ENCODE assay signal across 11 cellular contexts in the genomic region with DNA sequence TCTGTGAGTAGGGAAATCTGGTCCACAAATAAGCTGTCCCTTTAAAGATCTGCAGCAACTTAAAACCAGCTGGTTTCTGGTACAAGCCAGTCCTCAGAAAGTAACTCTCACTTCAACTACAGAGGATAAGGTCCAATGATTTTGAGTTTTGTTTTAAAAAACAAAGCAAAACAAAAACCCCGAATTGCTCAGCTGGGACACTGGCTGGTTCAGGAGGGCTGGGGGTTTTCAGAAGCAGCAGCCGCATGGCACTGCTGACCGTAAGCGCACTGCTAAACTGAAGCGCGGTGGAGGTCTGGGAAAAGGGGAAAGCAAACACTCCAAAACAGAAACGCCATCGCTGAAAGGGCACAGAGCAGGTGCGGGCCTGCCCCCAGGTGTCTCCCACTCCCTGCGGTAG. TPM values are rescaled to one million over a fixed set of nuclear protein-coding genes. Genes with fewer than 3 reads are reported as not detected.
DNase-seq lines count a peak whose midpoint lies in the region; ATAC-seq, FAIRE-seq and TF ChIP-seq lines count a peak whose summit lies in the region.
"Had no signal": no experiment of that assay in that cellular context is flagged by ENCODE, and none has a peak within 500 bp of the region (broad histone marks: within the 10 kb centered on the region; RNA-seq: fewer than 3 reads in every experiment).

No MANE protein-coding gene starts in this region.

- ATAC-seq in GM18517 (IDR thresholded peaks at IDR 0.05; ENCODE audit: unreplicated experiment) (peak; percentile 84), GM21737 (IDR thresholded peaks at IDR 0.05; ENCODE audit: unreplicated experiment) (peak; percentile 78), HG03469 (IDR thresholded peaks at IDR 0.05; ENCODE audit: unreplicated experiment) (peak; percentile 51), HepG2 (no peak)

- H3K4me3 ChIP-seq in esophagus squamous epithelium: no peak overlapping the region
- no peak overlapping the region for H3K4me3 ChIP-seq in HepG2 (replicated peaks in 1 of 3; ENCODE audit: insufficient read depth in 1 of 3, low read depth in 2 of 3, low read length in 3 of 3)
- no peak overlapping the region for H3K4me3 ChIP-seq in GM23248

- no peak for FAIRE-seq in HepG2 (lab: Jason Lieb, UNC)

- TF ChIP-seq CTCF in mesothelial cell of epicardium (IDR thresholded peaks at IDR 0.05; ENCODE audit: unreplicated experiment): no peak
- TF ChIP-seq CTCF in esophagus squamous epithelium (IDR thresholded peaks at IDR 0.05): no peak
- TF ChIP-seq CTCF in HepG2 (CRISPR knock-in tag; IDR thresholded peaks at IDR 0.05): no peak

- no TSS peak for BruUV-seq in HepG2 (replicated peaks; lab: Mats Ljungman, UMichigan)

- peak overlapping the region; percentile 81 for H3K27ac Mint-ChIP-seq in mesothelial cell of epicardium

- no peak overlapping the region for H3K4me3 Mint-ChIP-seq in mesothelial cell of epicardium

- TF ChIP-seq RAD21 in HepG2 (CRISPR knock-in tag; IDR thresholded peaks at IDR 0.05): no peak

- H3K36me3 ChIP-seq in esophagus squamous epithelium (no peaks in the 10 kb centered on the region), HepG2 (replicated peaks in 1 of 2; ENCODE audit: control insufficient read depth in 1 of 2, insufficient read depth in 2 of 2, low read length in 2 of 2) (peaks cover 0 to 3% of the 10 kb centered on the region in 2 experiments; a peak in 1 of 5 replicates), GM23248 (ENCODE audit: low read depth) (no peaks in the 10 kb centered on the region)

- CTCF ChIA-PET in HepG2 (lab: Yijun Ruan, JAX; ENCODE audit: low intra/inter-chr PET ratio, low total read pairs): no interaction called here

- no peak for DNase-seq in mesothelial cell of epicardium (ENCODE audit: low spot score in 2 of 2, unreplicated experiment in 2 of 2)
- no peak for DNase-seq in esophagus squamous epithelium (lab: John Stamatoyannopoulos, UW)
- DNase-seq in HepG2 (ENCODE audit: low spot score): no peak
- DNase-seq in GM23248: no peak
- DNase-seq in NCI-H2196 treated with DMSO at 0.1 percent for 48 hours (lab: John Stamatoyannopoulos, UW; ENCODE audit: unreplicated experiment): no peak
- DNase-seq: central memory CD4-positive, alpha-beta T cell; KG1; stimulated activated naive CD4-positive, alpha-beta T cell treated with Interleukin-2 at 50 U/mL for 16 hours had no signal

- H3F3A ChIP-seq in GM23248 (ENCODE audit: insufficient read depth): peaks cover 7% of the 10 kb centered on the region; the same call in 1 of the 2 replicates

- in situ Hi-C loops in HepG2 (cut with HindIII; ENCODE audit: extremely low pct_ligation_motif_present, low pct_unique_long_range_greater_than_20kb) (no loop called here), GM23248 (cut with MboI) (no loop called here)

- H2AFZ ChIP-seq in HepG2 (ENCODE audit: low read length): no peak overlapping the region
- H2AFZ ChIP-seq in GM23248: no peak overlapping the region

- peaks cover 67% of the 10 kb centered on the region for H3K79me2 ChIP-seq in HepG2 (ENCODE audit: insufficient read depth, low read length)
- H3K79me2 ChIP-seq in GM23248 (ENCODE audit: insufficient read depth): peaks cover 100% of the 10 kb centered on the region

- TF ChIP-seq EP300 in HepG2 (IDR thresholded peaks at IDR 0.05; ENCODE audit: low read depth in 2 of 2, low read length in 2 of 2) (no peak), HepG2 (CRISPR knock-in tag; IDR thresholded peaks at IDR 0.05; ENCODE audit: borderline replicate concordance) (no peak)

- POLR2A ChIA-PET in HepG2 (lab: Yijun Ruan, JAX): no interaction called here

- H4K20me1 ChIP-seq in HepG2 (ENCODE audit: insufficient read depth, low read length) (no peaks in the 10 kb centered on the region), GM23248 (ENCODE audit: insufficient read depth) (peaks cover 4% of the 10 kb centered on the region; the same call in 1 of the 2 replicates)

- H3K9me3 Mint-ChIP-seq in mesothelial cell of epicardium: no peaks in the 10 kb centered on the region

- no peaks in the 10 kb centered on the region for H3K36me3 Mint-ChIP-seq in mesothelial cell of epicardium

- intact Hi-C loops in esophagus squamous epithelium (cut with DNase I) (no loop called here), HepG2 (cut with micrococcal nuclease; ENCODE audit: unreplicated experiment) (no loop called here)

- no peaks in the 10 kb centered on the region for H3K27me3 Mint-ChIP-seq in mesothelial cell of epicardium (ENCODE audit: low read depth)

- no peaks in the 10 kb centered on the region for H3K27me3 ChIP-seq in esophagus squamous epithelium
- H3K27me3 ChIP-seq in HepG2 (ENCODE audit: control insufficient read depth in 1 of 2, insufficient read depth in 2 of 2, low read length in 2 of 2): no peaks in the 10 kb centered on the region
- H3K27me3 ChIP-seq in GM23248 (replicated peaks; ENCODE audit: insufficient read depth): no peaks in the 10 kb centered on the region

- H3K9ac ChIP-seq in HepG2 (ENCODE audit: insufficient read depth, low read depth, low read length) (no peak overlapping the region), GM23248 (no peak overlapping the region)

- H3K4me1 ChIP-seq in esophagus squamous epithelium (peaks cover 0 to 42% (median 7%) of the 10 kb centered on the region in 3 donors), HepG2 (ENCODE audit: insufficient read depth, low read length) (peaks cover 34% of the 10 kb centered on the region), GM23248 (ENCODE audit: insufficient read depth) (peaks cover 11% of the 10 kb centered on the region)

- no peaks in the 10 kb centered on the region for H3K9me2 ChIP-seq in GM23248 (ENCODE audit: insufficient read depth)

- H3K9me3 ChIP-seq in esophagus squamous epithelium (no peaks in the 10 kb centered on the region), HepG2 (ENCODE audit: low read length) (no peaks in the 10 kb centered on the region), GM23248 (ENCODE audit: low read depth) (no peaks in the 10 kb centered on the region)

- peaks cover 38% of the 10 kb centered on the region for H3K4me1 Mint-ChIP-seq in mesothelial cell of epicardium

- peak overlapping the region in 1 of 4 donors; percentile 33 for H3K27ac ChIP-seq in esophagus squamous epithelium
- H3K27ac ChIP-seq in HepG2 (ENCODE audit: extremely low read length, insufficient read depth, low read length): no peak overlapping the region
- H3K27ac ChIP-seq in GM23248: no peak overlapping the region

- TF ChIP-seq POLR2A in esophagus squamous epithelium (IDR thresholded peaks at IDR 0.05) (no peak), HepG2 (IDR thresholded peaks at IDR 0.05; ENCODE audit: insufficient read depth in 1 of 2, low read depth in 2 of 2, low read length in 2 of 2) (no peak)

- H3K4me2 ChIP-seq in HepG2 (ENCODE audit: low read depth, low read length): no peak overlapping the region
- H3K4me2 ChIP-seq in GM23248 (ENCODE audit: unreplicated experiment): no peak overlapping the region

- WGBS in esophagus squamous epithelium, 2 donors: 64 to 79% methylated on average over 10 of the region's 10 CpGs
- WGBS in HepG2 (ENCODE audit: low lambda C conversion rate): 92% methylated on average over 10 of the region's 10 CpGs
- 61 to 65% methylated on average over 10 of the region's 10 CpGs for WGBS in GM23248 (ENCODE audit: low coverage in 1 of 2, low lambda C conversion rate in 2 of 2, missing lambda C conversion rate in 2 of 2), 2 experiments

TF ChIP-seq in HepG2, 621 proteins besides CTCF, POLR2A, EP300 and RAD21 (continues in another document):
- TF ChIP-seq ZNF709 (CRISPR knock-in tag; IDR thresholded peaks at IDR 0.05) (no peak), TBX2 (CRISPR knock-in tag; IDR thresholded peaks at IDR 0.05; ENCODE audit: borderline replicate concordance) (no peak), MYNN (CRISPR knock-in tag; IDR thresholded peaks at IDR 0.05; ENCODE audit: low read depth) (no peak)
- TF ChIP-seq, protein P1, sequence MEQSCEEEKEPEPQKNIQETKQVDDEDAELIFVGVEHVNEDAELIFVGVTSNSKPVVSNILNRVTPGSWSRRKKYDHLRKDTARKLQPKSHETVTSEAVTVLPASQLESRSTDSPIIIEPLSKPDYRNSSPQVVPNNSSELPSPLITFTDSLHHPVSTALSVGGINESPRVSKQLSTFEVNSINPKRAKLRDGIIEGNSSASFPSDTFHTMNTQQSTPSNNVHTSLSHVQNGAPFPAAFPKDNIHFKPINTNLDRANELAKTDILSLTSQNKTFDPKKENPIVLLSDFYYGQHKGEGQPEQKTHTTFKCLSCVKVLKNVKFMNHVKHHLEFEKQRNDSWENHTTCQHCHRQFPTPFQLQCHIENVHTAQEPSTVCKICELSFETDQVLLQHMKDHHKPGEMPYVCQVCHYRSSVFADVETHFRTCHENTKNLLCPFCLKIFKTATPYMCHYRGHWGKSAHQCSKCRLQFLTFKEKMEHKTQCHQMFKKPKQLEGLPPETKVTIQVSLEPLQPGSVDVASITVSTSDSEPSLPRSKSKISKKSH (CRISPR knock-in tag; IDR thresholded peaks at IDR 0.05; ENCODE audit: borderline replicate concordance): no peak

RNA-seq across cellular contexts. Expression of a gene that starts 59.7 kb away (rescaled TPM):
- total RNA-seq in mesothelial cell of epicardium (94.2 to 103 TPM (median 95.0 TPM) in 3 replicates), esophagus squamous epithelium (10 to 100 TPM; 11.2 to 30.9 (median 15.9) TPM), HepG2 (2016; rRNA removed; fragmentation: Illumina TruSeq; extraction: Trizol) (9.5 and 12.5 TPM in 2 replicates)
- total RNA-seq in HepG2 (2016; cell fraction: cytosol; rRNA removed; fragmentation: Illumina TruSeq; extraction: Trizol; ENCODE audit: low read depth): 2.6 and 2.9 TPM in 2 replicates
- 8.6 and 11.9 TPM in 2 replicates for total RNA-seq in HepG2 (2016; cell fraction: insoluble cytoplasmic fraction; rRNA removed; fragmentation: Illumina TruSeq; extraction: Trizol)
- total RNA-seq in HepG2 (2016; cell fraction: membrane; rRNA removed; fragmentation: Illumina TruSeq; extraction: Trizol): 4.2 and 6.1 TPM in 2 replicates
- 31.3 and 35.0 TPM in 2 replicates for total RNA-seq in HepG2 (2016; cell fraction: nucleus; rRNA removed; fragmentation: Illumina TruSeq; extraction: Trizol)
- polyA plus RNA-seq in HepG2 (2011; rRNA removed) (5.3 and 5.6 TPM in 2 replicates), GM23248 (2016; fragmentation: Nextera tagmentation; extraction: Ambion mirVana) (6.1 and 6.6 TPM in 2 replicates)
- polyA plus RNA-seq in HepG2 (2011; cell fraction: cytosol; rRNA removed): 2.5 and 3.1 TPM in 2 replicates
- 32.9 and 43.0 TPM in 2 replicates for polyA plus RNA-seq in HepG2 (2011; cell fraction: nucleus; rRNA removed)
- polyA plus RNA-seq in HepG2 (2012): 9.2 and 10.8 TPM in 2 replicates
- polyA plus RNA-seq in HepG2 (2016; cell fraction: cytosol; fragmentation: Illumina TruSeq; extraction: Trizol; ENCODE audit: low read depth): 0.59 and 1.1 TPM in 2 replicates
- polyA plus RNA-seq in HepG2 (2016; cell fraction: insoluble cytoplasmic fraction; fragmentation: Illumina TruSeq; extraction: Trizol; ENCODE audit: low read depth): 3.5 and 3.6 TPM in 2 replicates
- polyA plus RNA-seq in HepG2 (2016; cell fraction: membrane; fragmentation: Illumina TruSeq; extraction: Trizol; ENCODE audit: low read depth): 0.53 and 1.1 TPM in 2 replicates
- polyA plus RNA-seq in HepG2 (2016; cell fraction: nucleus; fragmentation: Illumina TruSeq; extraction: Trizol; ENCODE audit: insufficient read depth, low read depth): 34.4 and 36.4 TPM in 2 replicates
- polyA minus RNA-seq in HepG2 (2011; rRNA and poly(A)+ RNA removed; ENCODE audit: low replicate concordance): 12.7 and 28.5 TPM in 2 replicates
- 3.7 and 4.4 TPM in 2 replicates for polyA minus RNA-seq in HepG2 (2011; cell fraction: cytosol; rRNA and poly(A)+ RNA removed)
- polyA minus RNA-seq in HepG2 (2011; cell fraction: nucleus; rRNA and poly(A)+ RNA removed): 28.5 and 33.0 TPM in 2 replicates
- total RNA-seq in GM23248 (2014; rRNA removed; shearing (Covaris generic)): 25.1 and 33.9 TPM in 2 replicates
